1 cellular context compared by ENCODE assay signal in the genomic region with DNA sequence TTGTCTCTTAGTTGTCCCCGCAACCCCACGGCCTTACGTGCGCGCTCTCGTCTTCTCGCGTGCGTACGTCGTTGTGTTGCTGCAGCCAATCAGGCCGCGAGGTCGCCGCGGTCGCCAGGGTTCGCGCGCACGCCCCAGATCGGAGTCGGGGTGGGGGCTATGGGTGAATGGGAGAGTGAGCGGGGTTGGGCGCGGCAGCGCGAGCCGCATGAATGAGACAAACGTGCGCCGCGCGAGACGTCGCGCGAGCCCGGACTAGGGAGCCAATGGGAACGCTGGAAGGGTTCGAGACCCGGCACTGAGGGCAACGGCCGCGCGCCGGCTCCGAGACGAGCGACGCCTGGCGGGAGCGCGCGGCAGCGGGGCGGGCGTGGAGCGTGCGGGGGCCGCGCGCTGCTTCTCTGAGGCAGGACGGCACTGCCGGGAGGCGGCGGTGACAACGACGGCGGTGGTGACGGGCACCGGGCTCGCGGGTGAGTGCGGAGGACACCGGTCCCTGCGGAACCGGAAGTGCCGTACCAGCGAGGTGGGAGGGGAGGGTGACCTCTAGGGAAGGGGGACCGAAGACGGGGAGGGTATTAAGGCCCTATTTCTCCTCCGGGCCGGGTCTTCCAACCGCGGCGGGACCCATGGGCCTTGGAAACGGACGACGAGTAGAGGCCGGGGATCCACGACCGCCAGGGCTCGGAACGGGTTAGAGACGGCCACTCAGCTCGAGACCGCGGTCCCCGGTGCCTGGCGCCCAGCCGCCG.
TF ChIP-seq lines count a peak whose summit lies in the region.

Gene ZDHHC5, plus strand, starts transcription at position 400 of the 752 bp plus-strand sequence. CDS start 4,977 bp downstream, outside the sequence.

TF ChIP-seq in HepG2, 621 proteins besides CTCF, POLR2A, EP300 and RAD21 (continued from another document and continues in another):
- TF ChIP-seq ZNF503 (CRISPR knock-in tag; IDR thresholded peaks at IDR 0.05) (no peak), ZNF510 (CRISPR knock-in tag; IDR thresholded peaks at IDR 0.05; ENCODE audit: low read depth) (0 out of 2 replicates have a peak, but pooled peaks have one; percentile 36), PAXIP1 (CRISPR knock-in tag; conservative IDR thresholded peaks at IDR 0.05) (no peak), SMC3 (IDR thresholded peaks at IDR 0.05; ENCODE audit: low read length) (no peak), IKZF4 (CRISPR knock-in tag; IDR thresholded peaks at IDR 0.05; ENCODE audit: borderline replicate concordance, low read depth, not compliant biosample characterization) (peak; percentile 64), MYNN (CRISPR knock-in tag; IDR thresholded peaks at IDR 0.05; ENCODE audit: low read depth) (no peak), SPEN (CRISPR knock-in tag; IDR thresholded peaks at IDR 0.05; ENCODE audit: low read depth) (peak; percentile 91), KDM2A (CRISPR knock-in tag; IDR thresholded peaks at IDR 0.05; ENCODE audit: borderline replicate concordance, low read depth) (peak; percentile 60; the same call in 1 of the 2 replicates), ZIK1 (CRISPR knock-in tag; IDR thresholded peaks at IDR 0.05; ENCODE audit: borderline replicate concordance, low read depth) (peak; percentile 35; the same call in 1 of the 2 replicates), ZNF703 (CRISPR knock-in tag; IDR thresholded peaks at IDR 0.05; ENCODE audit: borderline replicate concordance) (no peak), BORCS8-MEF2B (CRISPR knock-in tag; IDR thresholded peaks at IDR 0.05) (no peak), SSRP1 (CRISPR knock-in tag; IDR thresholded peaks at IDR 0.05) (no peak), ZNF652 (CRISPR knock-in tag; IDR thresholded peaks at IDR 0.05; ENCODE audit: borderline replicate concordance, low read depth) (no peak), SMAD3 (CRISPR knock-in tag; IDR thresholded peaks at IDR 0.05) (no peak), ZNF343 (CRISPR knock-in tag; IDR thresholded peaks at IDR 0.05) (peak; percentile 96), ZNF672 (CRISPR knock-in tag; IDR thresholded peaks at IDR 0.05) (no peak), SYNCRIP (IDR thresholded peaks at IDR 0.05; ENCODE audit: insufficient read depth, low read depth, low read length) (no peak), ATF7-NPFF (CRISPR knock-in tag; IDR thresholded peaks at IDR 0.05; ENCODE audit: low read depth) (peak; percentile 86), ZNF317 (CRISPR knock-in tag; IDR thresholded peaks at IDR 0.05) (no peak; the same call in 1 of the 2 replicates), PAX8 (CRISPR knock-in tag; IDR thresholded peaks at IDR 0.05; ENCODE audit: borderline replicate concordance) (no peak), ZNF44 (CRISPR knock-in tag; IDR thresholded peaks at IDR 0.05) (no peak; the same call in 1 of the 2 replicates), HNRNPL (IDR thresholded peaks at IDR 0.05; ENCODE audit: low read depth, low read length) (0 out of 2 replicates have a peak, but pooled peaks have one; percentile 64), NFYB (CRISPR knock-in tag; IDR thresholded peaks at IDR 0.05) (peak; percentile 80), ZNF460 (CRISPR knock-in tag; IDR thresholded peaks at IDR 0.05; ENCODE audit: borderline replicate concordance) (no peak), ZSCAN30 (CRISPR knock-in tag; IDR thresholded peaks at IDR 0.05) (no peak), SIX4 (CRISPR knock-in tag; IDR thresholded peaks at IDR 0.05) (no peak), PCBP1 (IDR thresholded peaks at IDR 0.05; ENCODE audit: borderline replicate concordance, low read depth, low read length) (no peak), ERF (CRISPR knock-in tag; IDR thresholded peaks at IDR 0.05) (0 out of 2 replicates have a peak, but pooled peaks have one; percentile 7), FOXK2 (IDR thresholded peaks at IDR 0.05) (no peak), ZBTB37 (CRISPR knock-in tag; IDR thresholded peaks at IDR 0.05) (no peak), RARA (CRISPR knock-in tag; IDR thresholded peaks at IDR 0.05) (0 out of 2 replicates have a peak, but pooled peaks have one; percentile 10), SCMH1 (CRISPR knock-in tag; IDR thresholded peaks at IDR 0.05; ENCODE audit: borderline replicate concordance) (no peak), SMARCC2 (IDR thresholded peaks at IDR 0.05) (no peak), ZNF841 (CRISPR knock-in tag; IDR thresholded peaks at IDR 0.05; ENCODE audit: borderline replicate concordance) (no peak), HNF4A (CRISPR knock-in tag; IDR thresholded peaks at IDR 0.05) (no peak), ZC3H13 (CRISPR knock-in tag; IDR thresholded peaks at IDR 0.05) (peak; percentile 58)
- TF ChIP-seq, protein P1, sequence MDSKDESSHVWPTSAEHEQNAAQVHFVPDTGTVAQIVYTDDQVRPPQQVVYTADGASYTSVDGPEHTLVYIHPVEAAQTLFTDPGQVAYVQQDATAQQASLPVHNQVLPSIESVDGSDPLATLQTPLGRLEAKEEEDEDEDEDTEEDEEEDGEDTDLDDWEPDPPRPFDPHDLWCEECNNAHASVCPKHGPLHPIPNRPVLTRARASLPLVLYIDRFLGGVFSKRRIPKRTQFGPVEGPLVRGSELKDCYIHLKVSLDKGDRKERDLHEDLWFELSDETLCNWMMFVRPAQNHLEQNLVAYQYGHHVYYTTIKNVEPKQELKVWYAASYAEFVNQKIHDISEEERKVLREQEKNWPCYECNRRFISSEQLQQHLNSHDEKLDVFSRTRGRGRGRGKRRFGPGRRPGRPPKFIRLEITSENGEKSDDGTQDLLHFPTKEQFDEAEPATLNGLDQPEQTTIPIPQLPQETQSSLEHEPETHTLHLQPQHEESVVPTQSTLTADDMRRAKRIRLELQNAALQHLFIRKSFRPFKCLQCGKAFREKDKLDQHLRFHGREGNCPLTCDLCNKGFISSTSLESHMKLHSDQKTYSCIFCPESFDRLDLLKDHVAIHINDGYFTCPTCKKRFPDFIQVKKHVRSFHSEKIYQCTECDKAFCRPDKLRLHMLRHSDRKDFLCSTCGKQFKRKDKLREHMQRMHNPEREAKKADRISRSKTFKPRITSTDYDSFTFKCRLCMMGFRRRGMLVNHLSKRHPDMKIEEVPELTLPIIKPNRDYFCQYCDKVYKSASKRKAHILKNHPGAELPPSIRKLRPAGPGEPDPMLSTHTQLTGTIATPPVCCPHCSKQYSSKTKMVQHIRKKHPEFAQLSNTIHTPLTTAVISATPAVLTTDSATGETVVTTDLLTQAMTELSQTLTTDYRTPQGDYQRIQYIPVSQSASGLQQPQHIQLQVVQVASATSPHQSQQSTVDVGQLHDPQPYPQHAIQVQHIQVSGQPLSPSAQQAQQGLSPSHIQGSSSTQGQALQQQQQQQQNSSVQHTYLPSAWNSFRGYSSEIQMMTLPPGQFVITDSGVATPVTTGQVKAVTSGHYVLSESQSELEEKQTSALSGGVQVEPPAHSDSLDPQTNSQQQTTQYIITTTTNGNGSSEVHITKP (CRISPR knock-in tag; IDR thresholded peaks at IDR 0.05; ENCODE audit: low read depth) = peak; percentile 98
- TF ChIP-seq, protein P2, sequence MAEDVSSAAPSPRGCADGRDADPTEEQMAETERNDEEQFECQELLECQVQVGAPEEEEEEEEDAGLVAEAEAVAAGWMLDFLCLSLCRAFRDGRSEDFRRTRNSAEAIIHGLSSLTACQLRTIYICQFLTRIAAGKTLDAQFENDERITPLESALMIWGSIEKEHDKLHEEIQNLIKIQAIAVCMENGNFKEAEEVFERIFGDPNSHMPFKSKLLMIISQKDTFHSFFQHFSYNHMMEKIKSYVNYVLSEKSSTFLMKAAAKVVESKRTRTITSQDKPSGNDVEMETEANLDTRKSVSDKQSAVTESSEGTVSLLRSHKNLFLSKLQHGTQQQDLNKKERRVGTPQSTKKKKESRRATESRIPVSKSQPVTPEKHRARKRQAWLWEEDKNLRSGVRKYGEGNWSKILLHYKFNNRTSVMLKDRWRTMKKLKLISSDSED (CRISPR knock-in tag; IDR thresholded peaks at IDR 0.05) = no peak
- TF ChIP-seq, protein P3, sequence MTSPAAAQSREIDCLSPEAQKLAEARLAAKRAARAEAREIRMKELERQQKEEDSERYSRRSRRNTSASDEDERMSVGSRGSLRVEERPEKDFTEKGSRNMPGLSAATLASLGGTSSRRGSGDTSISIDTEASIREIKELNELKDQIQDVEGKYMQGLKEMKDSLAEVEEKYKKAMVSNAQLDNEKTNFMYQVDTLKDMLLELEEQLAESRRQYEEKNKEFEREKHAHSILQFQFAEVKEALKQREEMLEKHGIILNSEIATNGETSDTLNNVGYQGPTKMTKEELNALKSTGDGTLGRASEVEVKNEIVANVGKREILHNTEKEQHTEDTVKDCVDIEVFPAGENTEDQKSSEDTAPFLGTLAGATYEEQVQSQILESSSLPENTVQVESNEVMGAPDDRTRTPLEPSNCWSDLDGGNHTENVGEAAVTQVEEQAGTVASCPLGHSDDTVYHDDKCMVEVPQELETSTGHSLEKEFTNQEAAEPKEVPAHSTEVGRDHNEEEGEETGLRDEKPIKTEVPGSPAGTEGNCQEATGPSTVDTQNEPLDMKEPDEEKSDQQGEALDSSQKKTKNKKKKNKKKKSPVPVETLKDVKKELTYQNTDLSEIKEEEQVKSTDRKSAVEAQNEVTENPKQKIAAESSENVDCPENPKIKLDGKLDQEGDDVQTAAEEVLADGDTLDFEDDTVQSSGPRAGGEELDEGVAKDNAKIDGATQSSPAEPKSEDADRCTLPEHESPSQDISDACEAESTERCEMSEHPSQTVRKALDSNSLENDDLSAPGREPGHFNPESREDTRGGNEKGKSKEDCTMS (CRISPR knock-in tag; conservative IDR thresholded peaks at IDR 0.05) = no peak
- TF ChIP-seq, protein P4, sequence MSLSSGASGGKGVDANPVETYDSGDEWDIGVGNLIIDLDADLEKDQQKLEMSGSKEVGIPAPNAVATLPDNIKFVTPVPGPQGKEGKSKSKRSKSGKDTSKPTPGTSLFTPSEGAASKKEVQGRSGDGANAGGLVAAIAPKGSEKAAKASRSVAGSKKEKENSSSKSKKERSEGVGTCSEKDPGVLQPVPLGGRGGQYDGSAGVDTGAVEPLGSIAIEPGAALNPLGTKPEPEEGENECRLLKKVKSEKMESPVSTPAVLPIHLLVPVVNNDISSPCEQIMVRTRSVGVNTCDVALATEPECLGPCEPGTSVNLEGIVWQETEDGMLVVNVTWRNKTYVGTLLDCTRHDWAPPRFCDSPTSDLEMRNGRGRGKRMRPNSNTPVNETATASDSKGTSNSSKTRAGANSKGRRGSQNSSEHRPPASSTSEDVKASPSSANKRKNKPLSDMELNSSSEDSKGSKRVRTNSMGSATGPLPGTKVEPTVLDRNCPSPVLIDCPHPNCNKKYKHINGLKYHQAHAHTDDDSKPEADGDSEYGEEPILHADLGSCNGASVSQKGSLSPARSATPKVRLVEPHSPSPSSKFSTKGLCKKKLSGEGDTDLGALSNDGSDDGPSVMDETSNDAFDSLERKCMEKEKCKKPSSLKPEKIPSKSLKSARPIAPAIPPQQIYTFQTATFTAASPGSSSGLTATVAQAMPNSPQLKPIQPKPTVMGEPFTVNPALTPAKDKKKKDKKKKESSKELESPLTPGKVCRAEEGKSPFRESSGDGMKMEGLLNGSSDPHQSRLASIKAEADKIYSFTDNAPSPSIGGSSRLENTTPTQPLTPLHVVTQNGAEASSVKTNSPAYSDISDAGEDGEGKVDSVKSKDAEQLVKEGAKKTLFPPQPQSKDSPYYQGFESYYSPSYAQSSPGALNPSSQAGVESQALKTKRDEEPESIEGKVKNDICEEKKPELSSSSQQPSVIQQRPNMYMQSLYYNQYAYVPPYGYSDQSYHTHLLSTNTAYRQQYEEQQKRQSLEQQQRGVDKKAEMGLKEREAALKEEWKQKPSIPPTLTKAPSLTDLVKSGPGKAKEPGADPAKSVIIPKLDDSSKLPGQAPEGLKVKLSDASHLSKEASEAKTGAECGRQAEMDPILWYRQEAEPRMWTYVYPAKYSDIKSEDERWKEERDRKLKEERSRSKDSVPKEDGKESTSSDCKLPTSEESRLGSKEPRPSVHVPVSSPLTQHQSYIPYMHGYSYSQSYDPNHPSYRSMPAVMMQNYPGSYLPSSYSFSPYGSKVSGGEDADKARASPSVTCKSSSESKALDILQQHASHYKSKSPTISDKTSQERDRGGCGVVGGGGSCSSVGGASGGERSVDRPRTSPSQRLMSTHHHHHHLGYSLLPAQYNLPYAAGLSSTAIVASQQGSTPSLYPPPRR (CRISPR knock-in tag; IDR thresholded peaks at IDR 0.05; ENCODE audit: borderline replicate concordance) = no peak; the same call in 1 of the 2 replicates
